In genomic region chrX:103063918-103064434, GRCh38 we compare ENCODE assay signal across 10 cellular contexts. TPM values are rescaled to one million over a fixed set of nuclear protein-coding genes. Genes with fewer than 3 reads are reported as not detected.
DNase-seq lines count a peak whose midpoint lies in the region; ATAC-seq and TF ChIP-seq lines count a peak whose summit lies in the region.
"Had no signal": no experiment of that assay in that cellular context is flagged by ENCODE, and none has a peak within 500 bp of the region (broad histone marks: within the 10 kb centered on the region; RNA-seq: fewer than 3 reads in every experiment).

BEX1 (minus strand) TSS chrX:103064171; CDS start chrX:103063274, 897 bp downstream.

- no peaks in the 10 kb centered on the region for H3K27me3 ChIP-seq in mammary epithelial cell (ENCODE audit: insufficient read depth, low read length)
- peaks cover 4% of the 10 kb centered on the region for H3K27me3 ChIP-seq in kidney epithelial cell (ENCODE audit: control insufficient read depth, insufficient read depth, low read length)

- BruUV-seq in mammary epithelial cell (replicated peaks; lab: Mats Ljungman, UMichigan): no TSS peak

- no peaks in the 10 kb centered on the region for H3K4me1 ChIP-seq in mammary epithelial cell (ENCODE audit: insufficient read depth, low read length)
- H3K4me1 ChIP-seq: A549 had no signal

- H3K27ac ChIP-seq in mammary epithelial cell (ENCODE audit: insufficient read depth, low read depth, low read length): no peak within 1 kb of the TSS
- peak within 1 kb of the TSS; percentile 30 for H3K27ac ChIP-seq in substantia nigra (ENCODE audit: low read depth, low read length, poor library complexity, severe bottlenecking)
- H3K27ac ChIP-seq: A549, SK-N-MC had no signal

- H3K9ac ChIP-seq in mammary epithelial cell (ENCODE audit: insufficient read depth, low read length): no peak within 1 kb of the TSS

- no peaks in the 10 kb centered on the region for H3K36me3 ChIP-seq in mammary epithelial cell (ENCODE audit: insufficient read depth, low read length)
- no peaks in the 10 kb centered on the region for H3K36me3 ChIP-seq in kidney epithelial cell (ENCODE audit: control insufficient read depth, insufficient read depth, low read length)

- no peak within 1 kb of the TSS for H2AFZ ChIP-seq in mammary epithelial cell (ENCODE audit: low read depth, low read length)

- dilution Hi-C loops in mammary epithelial cell (cut with HindIII; ENCODE audit: low sequenced_read_pairs): no loop called here

- ATAC-seq in activated CD4-positive, CD25-positive, alpha-beta regulatory T cell treated with anti-CD3 and anti-CD28 coated beads, Interleukin-2, amount 50 U/mL, for 24 hours: peak; percentile 28 to 30
- ATAC-seq: A549 had no signal

- H3K4me3 ChIP-seq in mammary epithelial cell (replicated peaks in 1 of 3; ENCODE audit: insufficient read depth in 1 of 3, low read depth in 2 of 3, low read length in 3 of 3): no peak within 1 kb of the TSS
- H3K4me3 ChIP-seq in kidney epithelial cell (ENCODE audit: low read depth, low read length): peak within 1 kb of the TSS; percentile 31
- H3K4me3 ChIP-seq: A549, SK-N-MC had no signal

- in situ Hi-C loops in mammary epithelial cell (cut with MboI; ENCODE audit: low sequenced_read_pairs in 2 of 2): no loop called here

- no peak within 1 kb of the TSS for H3K4me2 ChIP-seq in mammary epithelial cell (ENCODE audit: insufficient read depth, low read depth, low read length)
- H3K4me2 ChIP-seq: A549 had no signal

- H4K20me1 ChIP-seq in mammary epithelial cell (ENCODE audit: insufficient read depth, low read length): no peaks in the 10 kb centered on the region

- H3K9me3 ChIP-seq in mammary epithelial cell (replicated peaks; ENCODE audit: insufficient read depth, low read length): peaks cover 3% of the 10 kb centered on the region
- H3K9me3 ChIP-seq: A549 had no signal

- H3K79me2 ChIP-seq in mammary epithelial cell (ENCODE audit: insufficient read depth, low read length): no peaks in the 10 kb centered on the region

- CTCF ChIA-PET in mammary epithelial cell (lab: Charles Lee; ENCODE audit: low non-redundant PET): interaction anchor here (0.6 kb wide), 1 partner anchor 112 kb away, joined by 10 read pairs; no protein-coding TSS in a partner anchor

- WGBS in mammary epithelial cell (ENCODE audit: low coverage, missing lambda C conversion rate): no CpG with 5 or more reads among the region's 39 CpGs

- intact Hi-C loops in mammary epithelial cell (cut with micrococcal nuclease): no loop called here

- no peak for TF ChIP-seq CTCF in mammary epithelial cell (conservative IDR thresholded peaks at IDR 0.05 in 1 of 2, IDR thresholded peaks at IDR 0.05 in 1 of 2; ENCODE audit: extremely low read depth in 1 of 2, insufficient read depth in 1 of 2, low read depth in 1 of 2, low read length in 2 of 2)
- TF ChIP-seq CTCF in kidney epithelial cell (IDR thresholded peaks at IDR 0.05; ENCODE audit: insufficient read depth, low read length, poor library complexity, severe bottlenecking): no peak

- no peak for DNase-seq in activated CD4-positive, CD25-positive, alpha-beta regulatory T cell treated with anti-CD3 and anti-CD28 coated beads, Interleukin-2, amount 50 U/mL, for 72 hours
- DNase-seq in NCI-H524 treated with DMSO at 0.1 percent for 48 hours (lab: John Stamatoyannopoulos, UW): peak; percentile 86
- peak; percentile 12 for DNase-seq in mammary epithelial cell
- DNase-seq in kidney epithelial cell (ENCODE audit: low read depth): no peak
- DNase-seq in substantia nigra (lab: John Stamatoyannopoulos, UW): peak; percentile 2 to 91 (median 62)
- no peak for DNase-seq in SKM-1 (lab: John Stamatoyannopoulos, UW; ENCODE audit: unreplicated experiment)
- DNase-seq in COLO829 (ENCODE audit: low spot score): no peak

RNA-seq across cellular contexts. Expression of gene BEX1, which starts in this region (rescaled TPM):
- total RNA-seq in mammary epithelial cell: 1 to 10 TPM; 3.2 to 9.3 TPM
- polyA plus RNA-seq in mammary epithelial cell: 0.09 TPM
- not detected for polyA minus RNA-seq in mammary epithelial cell
- total RNA-seq in kidney epithelial cell: 27.9 and 40.2 TPM in 2 replicates
- polyA plus RNA-seq: A549 had no signal

Comparison
In these comparisons a context has a peak if more than half of its experiments do, and no peak if none do; other contexts are left out.
1. DNase-seq: peak in NCI-H524 treated with DMSO at 0.1 percent for 48 hours (single experiment), mammary epithelial cell (single experiment) and substantia nigra (49 of 49); none in activated CD4-positive, CD25-positive, alpha-beta regulatory T cell treated with anti-CD3 and anti-CD28 coated beads, Interleukin-2, amount 50 U/mL, for 72 hours (single experiment), kidney epithelial cell (single experiment), SKM-1 (single experiment) and COLO829 (single experiment).